Comparison of ENCODE assay signal across 20 cellular contexts in genomic region chr3:144462337-144462736, GRCh38.
DNase-seq lines count a peak whose midpoint lies in the region; TF ChIP-seq lines count a peak whose summit lies in the region.
"Had no signal": no experiment of that assay in that cellular context is flagged by ENCODE, and none has a peak within 500 bp of the region (broad histone marks: within the 10 kb centered on the region; RNA-seq: fewer than 3 reads in every experiment).

No MANE protein-coding gene starts in this region.

- TF ChIP-seq RAD21 in SK-N-SH (IDR thresholded peaks at IDR 0.05; ENCODE audit: low read length) = no peak

- H3K27me3 ChIP-seq in ACC112 (ENCODE audit: insufficient read depth, low read length) = no peaks in the 10 kb centered on the region
- H3K27me3 ChIP-seq in PC-9 (ENCODE audit: insufficient read depth, low read depth) = no peaks in the 10 kb centered on the region
- no peaks in the 10 kb centered on the region for H3K27me3 ChIP-seq in smooth muscle cell (ENCODE audit: low read depth)
- no peaks in the 10 kb centered on the region for H3K27me3 ChIP-seq in SK-N-SH (ENCODE audit: insufficient read depth)
- H3K27me3 ChIP-seq: BE2C had no signal

- H3K79me2 ChIP-seq in ACC112 (ENCODE audit: control insufficient read depth, insufficient read depth, low read length, unreplicated experiment) = no peaks in the 10 kb centered on the region
- no peaks in the 10 kb centered on the region for H3K79me2 ChIP-seq in PC-9 (ENCODE audit: low read depth)
- H3K79me2 ChIP-seq in smooth muscle cell (ENCODE audit: low read depth) = no peaks in the 10 kb centered on the region
- H3K79me2 ChIP-seq in SK-N-SH (ENCODE audit: insufficient read depth) = no peaks in the 10 kb centered on the region

- TF ChIP-seq CTCF in PC-9 (conservative IDR thresholded peaks at IDR 0.05) (no peak), epithelial cell of esophagus (IDR thresholded peaks at IDR 0.05; ENCODE audit: insufficient read depth, low read depth, low read length, missing control alignments) (no peak), smooth muscle cell (IDR thresholded peaks at IDR 0.05; ENCODE audit: borderline replicate concordance, insufficient read depth, poor library complexity, severe bottlenecking) (no peak), SK-N-SH (IDR thresholded peaks at IDR 0.05) (no peak)

- H3K9ac ChIP-seq in smooth muscle cell (ENCODE audit: low read depth) (no peak overlapping the region), SK-N-SH (no peak overlapping the region)

- H3K27ac ChIP-seq in ACC112 (ENCODE audit: low read depth, low read length) (no peak overlapping the region), PC-9 (no peak overlapping the region), smooth muscle cell (ENCODE audit: low read depth) (peak overlapping the region; percentile 1), SK-N-SH (ENCODE audit: low read depth in 2 of 2, low read length in 1 of 2) (no peak overlapping the region)

- H3K9me3 ChIP-seq in PC-9 (ENCODE audit: insufficient read depth, low read depth) (no peaks in the 10 kb centered on the region), smooth muscle cell (replicated peaks; ENCODE audit: low read depth) (no peaks in the 10 kb centered on the region), SK-N-SH (no peaks in the 10 kb centered on the region)
- H3K9me3 ChIP-seq: BE2C had no signal

- no peak for TF ChIP-seq EP300 in SK-N-SH (IDR thresholded peaks at IDR 0.05; ENCODE audit: borderline replicate concordance in 1 of 2, low read depth in 1 of 2, low read length in 1 of 2)

- no TSS peak for BruUV-seq in PC-9 (replicated peaks; lab: Mats Ljungman, UMichigan)

- 96% methylated on average over 1 of the region's 1 CpG for WGBS in smooth muscle cell (ENCODE audit: low lambda C conversion rate)
- 25% methylated on average over 1 of the region's 1 CpG for WGBS in SK-N-SH (ENCODE audit: low lambda C conversion rate)

- H3K4me1 ChIP-seq in ACC112 (ENCODE audit: control insufficient read depth, insufficient read depth, low read length, unreplicated experiment) (no peaks in the 10 kb centered on the region), PC-9 (replicated peaks; ENCODE audit: insufficient read depth) (no peaks in the 10 kb centered on the region), smooth muscle cell (ENCODE audit: low read depth) (no peaks in the 10 kb centered on the region), SK-N-SH (ENCODE audit: control insufficient read depth in 1 of 2, insufficient read depth in 2 of 2, low read depth in 1 of 2, low read length in 1 of 2) (no peaks in the 10 kb centered on the region)
- H3K4me1 ChIP-seq: BE2C had no signal

- intact Hi-C loops in PC-9 (cut with micrococcal nuclease; ENCODE audit: unreplicated experiment) = no loop called here

- no peaks in the 10 kb centered on the region for H4K20me1 ChIP-seq in PC-9 (ENCODE audit: insufficient read depth)
- no peaks in the 10 kb centered on the region for H4K20me1 ChIP-seq in smooth muscle cell (ENCODE audit: low read depth)
- no peaks in the 10 kb centered on the region for H4K20me1 ChIP-seq in SK-N-SH (ENCODE audit: insufficient read depth)

- H3K9me2 ChIP-seq in PC-9 (ENCODE audit: insufficient read depth) (no peaks in the 10 kb centered on the region), SK-N-SH (no peaks in the 10 kb centered on the region)

- H2AFZ ChIP-seq in ACC112 (ENCODE audit: low read length, unreplicated experiment) (peak overlapping the region; percentile 27), PC-9 (peak overlapping the region; percentile 28; the same call in 1 of the 2 replicates), smooth muscle cell (ENCODE audit: low read depth) (peak overlapping the region; percentile 3), SK-N-SH (ENCODE audit: low read depth) (no peak overlapping the region)

- no peak for DNase-seq in PC-9
- DNase-seq in epithelial cell of esophagus (ENCODE audit: low read depth) = peak; percentile 54
- no peak for DNase-seq in smooth muscle cell (lab: John Stamatoyannopoulos, UW; ENCODE audit: unreplicated experiment)
- DNase-seq in DMS53 treated with DMSO at 0.1 percent for 48 hours (lab: John Stamatoyannopoulos, UW; ENCODE audit: unreplicated experiment) = no peak
- no peak for DNase-seq in SK-N-SH
- no peak for DNase-seq in NCI-H526 (lab: John Stamatoyannopoulos, UW)
- DNase-seq: 8988T; BE2C; C1 segment of cervical spinal cord; CD4-positive, CD25-positive, alpha-beta regulatory T cell; CD8-positive, alpha-beta memory T cell; COR-L47; DMS153; DMS79 treated with DMSO at 0.1 percent for 48 hours; GF-D8; HCEC 1CT; HFFc6; IMR-90 had no signal

- CTCF ChIA-PET in PC-9 (lab: Charles Lee) (no interaction called here), SK-N-SH (lab: Yijun Ruan, JAX) (no interaction called here)

- H3K36me3 ChIP-seq in ACC112 (ENCODE audit: insufficient read depth, low read length) (no peaks in the 10 kb centered on the region), PC-9 (ENCODE audit: low read depth) (no peaks in the 10 kb centered on the region), smooth muscle cell (ENCODE audit: low read depth) (no peaks in the 10 kb centered on the region), SK-N-SH (replicated peaks in 1 of 2; ENCODE audit: control insufficient read depth in 1 of 2, insufficient read depth in 2 of 2, low read length in 1 of 2) (no peaks in the 10 kb centered on the region)
- H3K36me3 ChIP-seq: BE2C had no signal

- H3K4me3 ChIP-seq in ACC112 (ENCODE audit: low read depth, low read length) = no peak overlapping the region
- H3K4me3 ChIP-seq in PC-9 = no peak overlapping the region
- H3K4me3 ChIP-seq in epithelial cell of esophagus (ENCODE audit: low read length) = no peak overlapping the region
- no peak overlapping the region for H3K4me3 ChIP-seq in smooth muscle cell
- no peak overlapping the region for H3K4me3 ChIP-seq in SK-N-SH (ENCODE audit: low read depth in 2 of 2, low read length in 1 of 2)
- H3K4me3 ChIP-seq: K562 had no signal

- POLR2A ChIA-PET in PC-9 (lab: Charles Lee; ENCODE audit: unreplicated experiment) = interaction anchor here (0.7 kb wide), 1 partner anchor 1460 kb away, joined by 5 read pairs; no protein-coding TSS in a partner anchor
- POLR2A ChIA-PET in SK-N-SH (lab: Yijun Ruan, JAX) = no interaction called here

- no peaks in the 10 kb centered on the region for H3F3A ChIP-seq in PC-9 (ENCODE audit: insufficient read depth, low read depth)
- H3F3A ChIP-seq in smooth muscle cell (ENCODE audit: low read depth) = no peaks in the 10 kb centered on the region
- no peaks in the 10 kb centered on the region for H3F3A ChIP-seq in SK-N-SH (replicated peaks; ENCODE audit: insufficient read depth)

- H3K4me2 ChIP-seq in PC-9 = no peak overlapping the region
- no peak overlapping the region for H3K4me2 ChIP-seq in smooth muscle cell
- no peak overlapping the region for H3K4me2 ChIP-seq in SK-N-SH

TF ChIP-seq in SK-N-SH, 30 proteins besides CTCF, POLR2A, EP300 and RAD21:
- TF ChIP-seq NFIC (IDR thresholded peaks at IDR 0.05; ENCODE audit: borderline replicate concordance) (no peak), ELF1 (IDR thresholded peaks at IDR 0.05) (no peak), REST (IDR thresholded peaks at IDR 0.05; ENCODE audit: low read depth, low read length) (no peak), TEAD4 (IDR thresholded peaks at IDR 0.05; ENCODE audit: borderline replicate concordance, insufficient read depth) (no peak), RXRA (IDR thresholded peaks at IDR 0.05; ENCODE audit: borderline replicate concordance, low read depth) (no peak), FOXM1 (IDR thresholded peaks at IDR 0.05; ENCODE audit: low read depth) (no peak), NRF1 (IDR thresholded peaks at IDR 0.05; ENCODE audit: low read depth, low read length) (no peak), TCF12 (IDR thresholded peaks at IDR 0.05) (no peak), SIN3A (IDR thresholded peaks at IDR 0.05; ENCODE audit: borderline replicate concordance, low read depth, low read length) (no peak), ZBTB33 (IDR thresholded peaks at IDR 0.05; ENCODE audit: borderline replicate concordance, low read depth) (no peak)
